Comparison of ENCODE assay signal across 10 cellular contexts in the genomic region with DNA sequence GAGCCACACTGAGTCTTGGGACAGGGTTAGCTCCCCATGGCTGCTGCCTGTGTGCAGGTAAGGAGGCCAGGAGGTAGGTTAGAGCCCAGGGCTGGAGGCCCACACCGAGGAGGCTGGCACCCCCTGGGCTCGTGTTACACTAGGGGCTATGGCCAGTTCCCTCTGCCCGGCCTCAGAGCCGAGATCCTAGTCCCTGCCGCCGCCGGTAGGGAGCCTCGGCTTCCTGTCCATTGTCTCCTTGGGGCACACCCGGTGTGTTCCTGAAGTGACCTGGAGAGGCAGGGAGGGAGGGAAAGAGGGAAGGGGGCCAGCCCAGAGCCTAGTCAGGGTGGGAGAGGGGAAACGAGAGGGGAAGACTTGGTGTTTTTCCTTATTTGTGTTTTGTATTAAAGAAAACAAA.
"Had no signal": no experiment of that assay in that cellular context is flagged by ENCODE, and none has a peak within 500 bp of the region (broad histone marks: within the 10 kb centered on the region; RNA-seq: fewer than 3 reads in every experiment).

No MANE protein-coding gene starts in this region.

- H3K27me3 ChIP-seq: colonic mucosa had no signal

- H3K9me3 ChIP-seq: colonic mucosa had no signal

- ATAC-seq: activated CD4-positive, alpha-beta T cell treated with anti-CD3 and anti-CD28 coated beads for 36 hours; stimulated activated memory B cell treated with anti-CD40 and anti-IgM and Interleukin-4, amounts not matched to agents 10 μg/mL and 1 μg/mL and 100 μg/mL, for 72 hours had no signal

- H3K4me3 ChIP-seq: colonic mucosa, smooth muscle cell had no signal

- DNase-seq: activated CD4-positive, alpha-beta T cell treated with anti-CD3 and anti-CD28 coated beads for 36 hours; activated naive CD4-positive, alpha-beta T cell treated with Interleukin-2 at 50 U/mL for 16 hours; caudate nucleus; colonic mucosa; effector CD4-positive, alpha-beta T cell; erythroblast; hypothalamus; T-helper 9 cell had no signal

- H3K36me3 ChIP-seq: colonic mucosa had no signal

- H3K4me1 ChIP-seq: colonic mucosa had no signal

- H3K27ac ChIP-seq: colonic mucosa had no signal
